ENCODE assay signal across 7 cellular contexts in the genomic region with DNA sequence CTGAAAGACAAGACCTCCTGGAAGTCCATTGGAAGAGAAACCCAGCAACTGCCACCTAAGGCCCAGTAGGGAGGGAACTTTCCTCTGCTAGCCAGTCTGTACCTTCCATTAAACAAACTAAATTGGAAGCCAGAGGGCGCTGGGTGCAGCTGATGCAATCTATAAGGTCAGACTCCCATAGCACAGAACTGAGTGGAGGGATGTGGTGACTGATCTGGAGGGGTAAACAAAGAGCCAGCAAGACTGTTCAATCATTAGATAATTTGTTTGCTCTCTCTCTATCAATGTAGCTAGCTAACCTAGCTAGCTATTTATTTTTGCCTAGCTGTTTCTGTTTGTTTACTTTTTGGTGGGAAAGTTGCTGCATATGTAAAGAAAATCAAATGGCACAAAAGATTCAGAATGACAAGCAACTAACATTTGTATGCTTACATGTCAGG.
DNase-seq lines count a peak whose midpoint lies in the region; ATAC-seq and TF ChIP-seq lines count a peak whose summit lies in the region.

No MANE protein-coding gene starts in this region.

- intact Hi-C loops in left cardiac atrium (cut with DNase I) = loop anchor here in 1 of 2 donors (5.0 kb wide), 1 partner anchor 971 kb away; no protein-coding TSS in a partner anchor

- H3K36me3 ChIP-seq in HAP-1 (replicated peaks) = no peaks in the 10 kb centered on the region

- H3K4me3 ChIP-seq in HAP-1 (no peak overlapping the region), coronary artery (no peak overlapping the region)

- peak; percentile 50 to 57 for ATAC-seq in left cardiac atrium

- in situ Hi-C loops in HAP-1 (cut with MboI; ENCODE audit: low sequenced_read_pairs) = loop anchor here (25.0 kb wide), 2 partner anchors 971 to 1171 kb away; a partner anchor contains a TSS

- TF ChIP-seq CTCF in coronary artery (IDR thresholded peaks at IDR 0.05) = no peak

- H3K27ac ChIP-seq in coronary artery = no peak overlapping the region

- H3K27me3 ChIP-seq in HAP-1 (ENCODE audit: low read depth) = no peaks in the 10 kb centered on the region

- peak; percentile 82 for DNase-seq in ELR (ENCODE audit: low read depth)
- DNase-seq in HAP-1 (ENCODE audit: low spot score in 2 of 2) = peak; percentile 68 to 72
- peak; percentile 98 for DNase-seq in NCI-H748 (lab: John Stamatoyannopoulos, UW; ENCODE audit: unreplicated experiment)
- DNase-seq in activated T-cell treated with anti-CD3 and anti-CD28 coated beads, Interleukin-2, amount 50 U/mL, for 1 hour = peak; percentile 17
- DNase-seq in left cardiac atrium = no peak
- peak; percentile 30 for DNase-seq in stimulated activated CD4-positive, alpha-beta T cell treated with anti-CD3 and anti-CD28 coated beads, Interleukin-4, amount 100 ng/mL, for 1 hour
- no peak for DNase-seq in coronary artery (ENCODE audit: low spot score)

- peaks cover 3% of the 10 kb centered on the region for H3K4me1 ChIP-seq in HAP-1

- no peaks in the 10 kb centered on the region for H3K9me3 ChIP-seq in HAP-1

Comparison
In these comparisons a context has a peak if more than half of its experiments do, and no peak if none do; other contexts are left out.
1. DNase-seq: peak in ELR (single experiment), HAP-1 (2 of 2), NCI-H748 (single experiment), activated T-cell treated with anti-CD3 and anti-CD28 coated beads, Interleukin-2, amount 50 U/mL, for 1 hour (single experiment) and stimulated activated CD4-positive, alpha-beta T cell treated with anti-CD3 and anti-CD28 coated beads, Interleukin-4, amount 100 ng/mL, for 1 hour (single experiment); none in left cardiac atrium (single experiment) and coronary artery (single experiment).